ENCODE assay signal across 8 cellular contexts in genomic region chr18:9474103-9474982, GRCh38. TPM values are rescaled to one million over a fixed set of nuclear protein-coding genes. Genes with fewer than 3 reads are reported as not detected.
DNase-seq lines count a peak whose midpoint lies in the region; ATAC-seq and TF ChIP-seq lines count a peak whose summit lies in the region.

No MANE protein-coding gene starts in this region.

- peaks cover 3% of the 10 kb centered on the region for H3K36me3 ChIP-seq in CD8-positive, alpha-beta memory T cell (ENCODE audit: insufficient read depth, low read length)
- H3K36me3 ChIP-seq in endodermal cell (ENCODE audit: control insufficient read depth, insufficient read depth, low read length) (peaks cover 10% of the 10 kb centered on the region), mucosa of rectum (ENCODE audit: control insufficient read depth in 2 of 2, insufficient read depth in 2 of 2, low read length in 2 of 2) (no peaks in the 10 kb centered on the region), aorta (ENCODE audit: control insufficient read depth in 1 of 2, insufficient read depth in 2 of 2, low read length in 1 of 2) (no peaks in the 10 kb centered on the region)

- POLR2A ChIA-PET in CD8-positive, alpha-beta memory T cell (lab: Charles Lee): no interaction called here

- peaks cover 4 to 7% (median 4%) of the 10 kb centered on the region in 5 donors for H3K9me3 Mint-ChIP-seq in CD8-positive, alpha-beta memory T cell
- H3K9me3 Mint-ChIP-seq in endodermal cell: no peaks in the 10 kb centered on the region

- CTCF ChIA-PET in CD8-positive, alpha-beta memory T cell (lab: Charles Lee): interaction anchor here (1.0 kb wide), 1 partner anchor 42 kb away, joined by 4 read pairs; no protein-coding TSS in a partner anchor

- peak overlapping the region; percentile 87 to 97 (median 96) for H3K27ac Mint-ChIP-seq in CD8-positive, alpha-beta memory T cell
- H3K27ac Mint-ChIP-seq in endodermal cell: peak overlapping the region; percentile 92

- peaks cover 0 to 22% (median 5%) of the 10 kb centered on the region in 3 donors for H3K36me3 Mint-ChIP-seq in CD8-positive, alpha-beta memory T cell
- H3K36me3 Mint-ChIP-seq in endodermal cell (ENCODE audit: low read depth): peaks cover 12% of the 10 kb centered on the region

- peak; percentile 8 for ATAC-seq in HG03108 (IDR thresholded peaks at IDR 0.05; ENCODE audit: unreplicated experiment)
- ATAC-seq in aorta (ENCODE audit: low FRiP score): peak; percentile 90
- no peak for ATAC-seq in HG03520 (IDR thresholded peaks at IDR 0.05; ENCODE audit: unreplicated experiment)
- ATAC-seq in HG03432 (IDR thresholded peaks at IDR 0.05; ENCODE audit: unreplicated experiment): no peak

- intact Hi-C loops in aorta (cut with DNase I): loop anchor here (10.0 kb wide), 2 partner anchors 110 to 140 kb away; partner anchors contain the start of gene TWSG1 (in 1 of the 2)

- H3K4me3 Mint-ChIP-seq in CD8-positive, alpha-beta memory T cell: peak overlapping the region; percentile 94 to 99 (median 98)
- H3K4me3 Mint-ChIP-seq in endodermal cell: peak overlapping the region; percentile 79

- TF ChIP-seq CTCF in endodermal cell (conservative IDR thresholded peaks at IDR 0.05): peak; percentile 11

- WGBS in endodermal cell (ENCODE audit: insufficient coverage in 1 of 2, insufficient read length in 1 of 2), 2 experiments: 40 to 76% methylated on average over 16 to 37 of the region's 37 CpGs
- WGBS in aorta, 2 donors: 20 to 21% methylated on average over 37 of the region's 37 CpGs

- peaks cover 19% of the 10 kb centered on the region for H3K4me1 ChIP-seq in CD8-positive, alpha-beta memory T cell (ENCODE audit: insufficient read depth, low read length)
- H3K4me1 ChIP-seq in endodermal cell (ENCODE audit: control insufficient read depth, insufficient read depth, low read length) (peaks cover 4% of the 10 kb centered on the region), mucosa of rectum (ENCODE audit: control insufficient read depth in 2 of 2, insufficient read depth in 2 of 2, low read length in 2 of 2) (peaks cover 2 to 16% of the 10 kb centered on the region in 2 donors), aorta (ENCODE audit: control insufficient read depth in 1 of 2, insufficient read depth in 2 of 2, low read length in 2 of 2) (peaks cover 0 to 2% of the 10 kb centered on the region in 2 donors)

- H3K9ac ChIP-seq in endodermal cell (ENCODE audit: extremely low read depth, low read length, poor library complexity, severe bottlenecking) (peak overlapping the region; percentile 75), mucosa of rectum (ENCODE audit: low read depth in 1 of 2, low read length in 2 of 2) (peak overlapping the region; percentile 65 to 97)

- DNase-seq in CD8-positive, alpha-beta memory T cell: peak in 2 of 5 donors; percentile 2 to 8
- DNase-seq in SK-N-DZ (ENCODE audit: low spot score): peak; percentile 14
- DNase-seq in endodermal cell: peak; percentile 59
- no peak for DNase-seq in aorta

- H3K27me3 Mint-ChIP-seq in CD8-positive, alpha-beta memory T cell: peaks cover 4 to 8% of the 10 kb centered on the region in 2 donors
- no peaks in the 10 kb centered on the region for H3K27me3 Mint-ChIP-seq in endodermal cell (ENCODE audit: insufficient read depth)

- H3K4me3 ChIP-seq in CD8-positive, alpha-beta memory T cell (ENCODE audit: low read length): peak overlapping the region; percentile 86
- H3K4me3 ChIP-seq in endodermal cell (ENCODE audit: low read length): peak overlapping the region; percentile 89
- H3K4me3 ChIP-seq in mucosa of rectum (ENCODE audit: low read length in 2 of 2): peak overlapping the region; percentile 83 to 99
- H3K4me3 ChIP-seq in aorta (ENCODE audit: low read length in 2 of 2): peak overlapping the region; percentile 46 to 50

- H3K9me3 ChIP-seq in CD8-positive, alpha-beta memory T cell (ENCODE audit: low read length): no peaks in the 10 kb centered on the region
- peaks cover 9% of the 10 kb centered on the region for H3K9me3 ChIP-seq in endodermal cell (ENCODE audit: control insufficient read depth, low read length)
- no peaks in the 10 kb centered on the region for H3K9me3 ChIP-seq in mucosa of rectum (ENCODE audit: control insufficient read depth in 2 of 2, low read length in 2 of 2)
- H3K9me3 ChIP-seq in aorta (ENCODE audit: control insufficient read depth, low read length): no peaks in the 10 kb centered on the region

- no peaks in the 10 kb centered on the region for H3K27me3 ChIP-seq in CD8-positive, alpha-beta memory T cell (ENCODE audit: insufficient read depth, low read length, poor library complexity, severe bottlenecking)
- no peaks in the 10 kb centered on the region for H3K27me3 ChIP-seq in endodermal cell (ENCODE audit: control insufficient read depth, insufficient read depth, low read length, poor library complexity, severe bottlenecking)
- H3K27me3 ChIP-seq in mucosa of rectum (ENCODE audit: control insufficient read depth in 2 of 2, insufficient read depth in 2 of 2, low read length in 2 of 2): no peaks in the 10 kb centered on the region
- no peaks in the 10 kb centered on the region for H3K27me3 ChIP-seq in aorta (ENCODE audit: control insufficient read depth in 1 of 2, insufficient read depth in 2 of 2, low read length in 1 of 2)

- peaks cover 22 to 34% (median 26%) of the 10 kb centered on the region in 3 donors for H3K4me1 Mint-ChIP-seq in CD8-positive, alpha-beta memory T cell
- peaks cover 21% of the 10 kb centered on the region for H3K4me1 Mint-ChIP-seq in endodermal cell

- peak overlapping the region; percentile 87 for H3K27ac ChIP-seq in CD8-positive, alpha-beta memory T cell (ENCODE audit: low read depth, low read length)
- H3K27ac ChIP-seq in endodermal cell (ENCODE audit: low read depth, low read length) (peak overlapping the region; percentile 86), mucosa of rectum (ENCODE audit: low read depth in 2 of 2, low read length in 2 of 2) (peak overlapping the region; percentile 96 to 100), aorta (ENCODE audit: low read depth in 1 of 2, low read length in 2 of 2) (peak overlapping the region in 1 of 2 donors; percentile 96)

RNA-seq across cellular contexts. Expression of gene RALBP1, which starts 1.0 kb away (rescaled TPM):
- total RNA-seq in CD8-positive, alpha-beta memory T cell: 10 to 100 TPM; 41.0 to 43.4 TPM
- 65.4 TPM for polyA plus RNA-seq in CD8-positive, alpha-beta memory T cell
- polyA plus RNA-seq in SK-N-DZ (2014; cell fraction: cytosol; rRNA removed): 48.1 and 52.9 TPM in 2 replicates
- 31.8 and 32.5 TPM in 2 replicates for polyA plus RNA-seq in SK-N-DZ (2014; cell fraction: nucleus; rRNA removed)
- total RNA-seq in endodermal cell (10 to 100 TPM; 60.5 to 64.9 TPM), aorta (10 to 100 TPM; 52.6 to 55.3 TPM)
- polyA plus RNA-seq in endodermal cell (2013, experiment 1 of 2): 44.6 TPM
- 46.1 TPM for polyA plus RNA-seq in endodermal cell (2013, experiment 2 of 2)
- 10 to 100 TPM; 31.3 to 55.0 TPM for polyA plus RNA-seq in aorta

Comparison
In these comparisons a context has a peak if more than half of its experiments do, and no peak if none do; other contexts are left out.
1. DNase-seq: peak in SK-N-DZ (single experiment) and endodermal cell (single experiment); none in aorta (0 of 2).
2. ATAC-seq: peak in HG03108 (single experiment) and aorta (single experiment); none in HG03520 (single experiment) and HG03432 (single experiment).
3. Peak in every context shown above with its lines, with median percentiles within 50 percentile points of each other: H3K4me3 ChIP-seq.